In genomic region chrX:3881898-3882552, GRCh38 we compare ENCODE assay signal across 8 cellular contexts.
DNase-seq lines count a peak whose midpoint lies in the region; ATAC-seq and TF ChIP-seq lines count a peak whose summit lies in the region.
"Not testable (repeated sequence)": the region's sequence is repeated elsewhere in the genome, so short reads cannot be mapped to it uniquely, and the experiment has no call there.

No MANE protein-coding gene starts in this region.

- peak; percentile 91 for ATAC-seq in GM18508 (IDR thresholded peaks at IDR 0.05; ENCODE audit: insufficient read depth, unreplicated experiment)
- ATAC-seq in GM19397 (IDR thresholded peaks at IDR 0.05; ENCODE audit: unreplicated experiment), result peak; percentile 98
- ATAC-seq in GM21786 (IDR thresholded peaks at IDR 0.05; ENCODE audit: unreplicated experiment), result peak; percentile 96
- ATAC-seq in HG02981 (IDR thresholded peaks at IDR 0.05; ENCODE audit: unreplicated experiment), result peak; percentile 96
- peak; percentile 96 for ATAC-seq in HG03442 (IDR thresholded peaks at IDR 0.05; ENCODE audit: unreplicated experiment)
- ATAC-seq in WTC11, result peak; percentile 96
- peak; percentile 72 for ATAC-seq in Right ventricle myocardium superior (ENCODE audit: poor library complexity)
- peak; percentile 64 for ATAC-seq in omental fat pad (ENCODE audit: low FRiP score)

- H3K27ac Mint-ChIP-seq in WTC11, result not testable (repeated sequence)

- CTCF ChIA-PET in WTC11 (lab: Charles Lee), result not testable (repeated sequence)

- not testable (repeated sequence) for H3K36me3 Mint-ChIP-seq in WTC11

- POLR2A ChIA-PET in WTC11 (lab: Charles Lee), result not testable (repeated sequence)

- intact Hi-C loops in Right ventricle myocardium superior (cut with DNase I), result not testable (repeated sequence)

- DNase-seq in WTC11 (ENCODE audit: low spot score); Right ventricle myocardium superior; omental fat pad (ENCODE audit: low spot score): not testable (repeated sequence)

- H3K4me1 Mint-ChIP-seq in WTC11, result not testable (repeated sequence)

- H3K27me3 Mint-ChIP-seq in WTC11 (ENCODE audit: low read depth), result not testable (repeated sequence)

- not testable (repeated sequence) for H3K9me3 Mint-ChIP-seq in WTC11

- H3K4me3 Mint-ChIP-seq in WTC11, result peak overlapping the region; percentile 48; the same call in 1 of the 2 replicates

- not testable (repeated sequence) for TF ChIP-seq CTCF in WTC11 (IDR thresholded peaks at IDR 0.05); omental fat pad (IDR thresholded peaks at IDR 0.05)
